ENCODE assay signal across 2 cellular contexts in the genomic region with DNA sequence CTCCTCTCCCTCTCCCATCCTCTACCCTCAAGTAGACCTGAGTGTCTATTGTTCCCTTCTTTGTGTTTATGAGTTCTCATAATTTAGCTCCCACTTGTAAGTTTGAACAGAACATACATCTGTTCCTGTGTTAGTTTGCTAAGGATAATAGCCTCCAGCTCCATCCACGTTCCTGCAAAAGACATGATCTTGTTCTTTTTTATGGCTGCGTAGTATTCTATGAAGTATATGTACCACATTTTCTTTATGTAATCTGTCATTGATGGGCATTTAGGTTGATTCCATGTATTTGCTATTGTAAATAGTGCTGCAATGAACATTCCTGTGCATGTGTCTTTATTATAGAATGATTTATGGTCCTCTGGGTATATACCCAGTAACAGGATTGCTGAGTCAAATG. TPM values are rescaled to one million over a fixed set of nuclear protein-coding genes. Genes with fewer than 3 reads are reported as not detected.
"Had no signal": no experiment of that assay in that cellular context is flagged by ENCODE, and none has a peak within 500 bp of the region (broad histone marks: within the 10 kb centered on the region; RNA-seq: fewer than 3 reads in every experiment).

No MANE protein-coding gene starts in this region.

RNA-seq across cellular contexts. Expression of a gene that starts 39.7 kb away (rescaled TPM):
- total RNA-seq: dermis microvascular lymphatic vessel endothelial cell, endothelial cell of umbilical vein had no signal
